ENCODE assay signal across 9 cellular contexts in the genomic region with DNA sequence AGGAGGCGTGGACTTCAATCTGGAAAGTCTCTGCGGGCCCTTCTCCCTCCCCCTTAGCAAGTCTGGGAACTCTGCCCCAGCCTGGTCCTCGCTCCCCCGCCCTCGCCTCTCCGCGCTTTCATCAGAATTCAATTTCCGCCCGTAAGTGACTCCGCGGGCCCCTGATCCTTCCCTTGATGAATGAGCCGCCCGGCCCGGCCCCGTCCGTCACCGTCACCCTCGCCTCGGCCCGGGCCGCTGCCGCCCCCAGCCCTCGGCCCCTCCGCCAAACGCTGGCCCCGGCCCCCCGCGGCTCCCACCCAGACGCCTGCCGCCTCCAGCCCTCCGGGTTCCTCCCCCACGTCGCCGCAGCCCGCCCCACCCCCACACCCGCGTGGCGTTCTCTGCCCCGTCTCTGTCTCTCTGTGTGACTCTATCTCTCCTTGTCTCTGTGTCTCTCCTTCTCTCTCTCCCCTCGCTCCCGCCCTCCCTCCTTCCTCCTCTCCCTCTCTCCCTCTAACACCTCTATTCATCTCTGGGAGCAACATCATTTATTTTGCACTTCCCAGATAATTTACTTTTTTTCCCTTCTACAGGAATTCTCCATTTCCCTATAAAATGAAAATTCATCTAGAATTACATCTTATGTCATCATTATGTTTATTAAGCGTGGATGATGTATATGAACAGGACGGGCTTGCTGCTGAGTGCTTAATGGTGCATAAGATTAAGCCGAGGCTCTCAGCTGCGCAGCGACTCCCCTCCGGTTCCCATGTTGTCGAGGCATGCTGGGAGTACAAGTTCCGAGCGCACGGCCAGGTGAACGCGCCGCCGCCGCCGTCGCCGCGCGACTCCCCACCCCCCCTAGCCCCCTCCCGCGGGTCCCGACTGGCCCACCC.
DNase-seq lines count a peak whose midpoint lies in the region; ATAC-seq and TF ChIP-seq lines count a peak whose summit lies in the region.
"Had no signal": no experiment of that assay in that cellular context is flagged by ENCODE, and none has a peak within 500 bp of the region (broad histone marks: within the 10 kb centered on the region; RNA-seq: fewer than 3 reads in every experiment).

No MANE protein-coding gene starts in this region.

- H3K27ac ChIP-seq in prostate gland: no peak overlapping the region
- H3K27ac ChIP-seq: C4-2B had no signal

- DNase-seq in NCI-H2196 (lab: John Stamatoyannopoulos, UW; ENCODE audit: unreplicated experiment) (peak; percentile 3), NCI-H2196 treated with DMSO at 0.1 percent for 48 hours (lab: John Stamatoyannopoulos, UW; ENCODE audit: unreplicated experiment) (no peak), WTC11 (ENCODE audit: low spot score) (peak; percentile 70), fibroblast of pulmonary artery (ENCODE audit: low read depth) (peak; percentile 44), prostate gland (ENCODE audit: low spot score) (no peak), 8988T (no peak)
- peak; percentile 22 for DNase-seq in stimulated activated CD8-positive, alpha-beta memory T cell treated with anti-CD3 and anti-CD28 coated beads, Interleukin-12 subunit alpha, Interleukin-12 subunit beta, amount 100 ng/mL, for 4 hours (ENCODE audit: low read depth)

- TF ChIP-seq POLR2A in prostate gland (IDR thresholded peaks at IDR 0.05): no peak

- H3K27me3 ChIP-seq in prostate gland (replicated peaks; ENCODE audit: insufficient read depth): peaks cover 38% of the 10 kb centered on the region

- H3K36me3 Mint-ChIP-seq in WTC11: no peaks in the 10 kb centered on the region

- peaks cover 3% of the 10 kb centered on the region; the same call in 1 of the 2 replicates for H3K9me3 Mint-ChIP-seq in WTC11

- no peak for TF ChIP-seq CTCF in WTC11 (IDR thresholded peaks at IDR 0.05)
- TF ChIP-seq CTCF in fibroblast of pulmonary artery (IDR thresholded peaks at IDR 0.05; ENCODE audit: low read length, missing control alignments): no peak
- no peak for TF ChIP-seq CTCF in prostate gland (IDR thresholded peaks at IDR 0.05)

- intact Hi-C loops in prostate gland (cut with DNase I): no loop called here

- 2% methylated on average over 62 of the region's 64 CpGs for WGBS in prostate gland

- H3K4me1 ChIP-seq in prostate gland (replicated peaks): peaks cover 8% of the 10 kb centered on the region

- ATAC-seq in WTC11 (peak; percentile 29), HG02981 (IDR thresholded peaks at IDR 0.05; ENCODE audit: unreplicated experiment) (no peak)

- H3K9me3 ChIP-seq in prostate gland: no peaks in the 10 kb centered on the region

- no peak overlapping the region for H3K4me3 ChIP-seq in fibroblast of pulmonary artery (replicated peaks; ENCODE audit: low read depth, low read length)
- no peak overlapping the region for H3K4me3 ChIP-seq in prostate gland

- peak overlapping the region; percentile 81 for H3K4me3 Mint-ChIP-seq in WTC11

- CTCF ChIA-PET in WTC11 (lab: Charles Lee): interaction anchor here (1.0 to 2.0 kb wide), 2 partner anchors 16 to 85 kb away, joined by 5 to 10 read pairs; no protein-coding TSS in a partner anchor

- H3K4me1 Mint-ChIP-seq in WTC11: peaks cover 28% of the 10 kb centered on the region

- POLR2A ChIA-PET in WTC11 (lab: Charles Lee): no interaction called here

- no peak overlapping the region for H3K27ac Mint-ChIP-seq in WTC11

- H3K36me3 ChIP-seq in prostate gland: no peaks in the 10 kb centered on the region

- peaks cover 75% of the 10 kb centered on the region for H3K27me3 Mint-ChIP-seq in WTC11 (ENCODE audit: low read depth)

TF ChIP-seq in WTC11, 78 proteins besides CTCF, POLR2A, EP300 and RAD21:
- no peak for TF ChIP-seq NFE2L1 (CRISPR knock-in tag; IDR thresholded peaks at IDR 0.05)
- no peak for TF ChIP-seq FOXP1 (CRISPR knock-in tag; IDR thresholded peaks at IDR 0.05; ENCODE audit: borderline replicate concordance)

Comparison
In these comparisons a context has a peak if more than half of its experiments do, and no peak if none do; other contexts are left out.
1. DNase-seq: peak in NCI-H2196 (single experiment), WTC11 (single experiment), fibroblast of pulmonary artery (single experiment) and stimulated activated CD8-positive, alpha-beta memory T cell treated with anti-CD3 and anti-CD28 coated beads, Interleukin-12 subunit alpha, Interleukin-12 subunit beta, amount 100 ng/mL, for 4 hours (single experiment); none in NCI-H2196 treated with DMSO at 0.1 percent for 48 hours (single experiment), prostate gland (single experiment) and 8988T (single experiment).